In genomic region chr3:42263354-42264346, GRCh38 we compare ENCODE assay signal across 11 cellular contexts. TPM values are rescaled to one million over a fixed set of nuclear protein-coding genes. Genes with fewer than 3 reads are reported as not detected.
DNase-seq lines count a peak whose midpoint lies in the region; ATAC-seq, FAIRE-seq and TF ChIP-seq lines count a peak whose summit lies in the region.
"Had no signal": no experiment of that assay in that cellular context is flagged by ENCODE, and none has a peak within 500 bp of the region (broad histone marks: within the 10 kb centered on the region; RNA-seq: fewer than 3 reads in every experiment).

No MANE protein-coding gene starts in this region.

- H3K9me3 ChIP-seq in A549, result no peaks in the 10 kb centered on the region; the same call in 2 of the 3 replicates
- no peaks in the 10 kb centered on the region for H3K9me3 ChIP-seq in adipocyte (ENCODE audit: control insufficient read depth, low read length)
- H3K9me3 ChIP-seq in lower lobe of right lung, result no peaks in the 10 kb centered on the region

- H3K27me3 Mint-ChIP-seq in GM23338 (ENCODE audit: insufficient read depth, low read depth, poor library complexity), result peaks cover 36% of the 10 kb centered on the region

- H4K20me1 ChIP-seq in GM23338 (replicated peaks; ENCODE audit: insufficient read depth), result no peaks in the 10 kb centered on the region

- TF ChIP-seq EP300 in A549 (IDR thresholded peaks at IDR 0.05), result no peak

- H3F3A ChIP-seq in GM23338 (replicated peaks; ENCODE audit: low read depth), result no peaks in the 10 kb centered on the region

- H3K4me2 ChIP-seq in A549 (peak overlapping the region; percentile 49), GM23338 (peak overlapping the region; percentile 78)

- CTCF ChIA-PET in A549 (lab: Yijun Ruan, JAX), result no interaction called here

- no peak for TF ChIP-seq POLR2A in A549 (IDR thresholded peaks at IDR 0.05; ENCODE audit: low read length)

- POLR2A ChIA-PET in A549 (lab: Yijun Ruan, JAX), result no interaction called here

- no peaks in the 10 kb centered on the region; the same call in 2 of the 3 replicates for H3K36me3 Mint-ChIP-seq in GM23338 (ENCODE audit: low read depth)

- H3K9me3 Mint-ChIP-seq in GM23338, result no peaks in the 10 kb centered on the region

- 68% methylated on average over 15 of the region's 56 CpGs for WGBS in A549 (ENCODE audit: missing lambda C conversion rate)

- H3K36me3 ChIP-seq in GM23338 (ENCODE audit: insufficient read depth) (no peaks in the 10 kb centered on the region), adipocyte (ENCODE audit: control insufficient read depth, insufficient read depth, low read length, severe bottlenecking) (no peaks in the 10 kb centered on the region), lower lobe of right lung (no peaks in the 10 kb centered on the region)

- H3K27ac ChIP-seq in A549 (peak overlapping the region in 1 of 2 experiments; percentile 57; a peak in 3 of 6 replicates), GM23338 (ENCODE audit: low read depth) (no peak overlapping the region), lower lobe of right lung (no peak overlapping the region)

- H2AFZ ChIP-seq in GM23338, result peak overlapping the region; percentile 53

- H3K9ac ChIP-seq in adipocyte (ENCODE audit: low read length), result no peak overlapping the region

- H3K27me3 ChIP-seq in GM23338 (ENCODE audit: insufficient read depth) (peaks cover 48% of the 10 kb centered on the region), adipocyte (replicated peaks; ENCODE audit: control insufficient read depth, insufficient read depth, low read length) (peaks cover 44% of the 10 kb centered on the region), lower lobe of right lung (ENCODE audit: low read depth) (peaks cover 75% of the 10 kb centered on the region)

- TF ChIP-seq RAD21 in A549 (conservative IDR thresholded peaks at IDR 0.05 in 1 of 2, IDR thresholded peaks at IDR 0.05 in 1 of 2), result no peak

- ATAC-seq in A549, result peak; percentile 52 to 65; a peak in 4 of 6 replicates
- ATAC-seq in GM23338, result peak; percentile 86
- peak; percentile 35 to 46 for ATAC-seq in lower lobe of right lung
- ATAC-seq in GM19397 (IDR thresholded peaks at IDR 0.05; ENCODE audit: unreplicated experiment), result no peak

- no peak overlapping the region for H3K4me3 ChIP-seq in A549
- peak overlapping the region; percentile 59 for H3K4me3 ChIP-seq in GM23338
- H3K4me3 ChIP-seq in adipocyte (ENCODE audit: low read length), result peak overlapping the region; percentile 33
- H3K4me3 ChIP-seq in lower lobe of right lung, result peak overlapping the region; percentile 33

- DNase-seq in A549 (ENCODE audit: low read depth in 1 of 2, low spot score in 1 of 2), result no peak
- peak; percentile 85 for DNase-seq in GM23338 (ENCODE audit: low spot score)
- DNase-seq in adipocyte (ENCODE audit: low read depth), result peak; percentile 21
- no peak for DNase-seq in lower lobe of right lung
- DNase-seq in stimulated activated naive CD4-positive, alpha-beta T cell treated with Interleukin-2 at 50 U/mL for 16 hours (lab: John Stamatoyannopoulos, UW), result no peak
- no peak for DNase-seq in dedifferentiated amniotic fluid mesenchymal stem cell (ENCODE audit: extremely low spot score)
- no peak for DNase-seq in T-helper 2 cell

- FAIRE-seq in A549 (lab: Jason Lieb, UNC), result no peak

- peaks cover 13% of the 10 kb centered on the region; the same call in 2 of the 3 replicates for H3K4me1 ChIP-seq in A549
- H3K4me1 ChIP-seq in GM23338 (ENCODE audit: insufficient read depth), result peaks cover 5% of the 10 kb centered on the region
- H3K4me1 ChIP-seq in adipocyte (ENCODE audit: control insufficient read depth, insufficient read depth, low read length), result peaks cover 10% of the 10 kb centered on the region
- H3K4me1 ChIP-seq in lower lobe of right lung, result peaks cover 16% of the 10 kb centered on the region

- no peak for TF ChIP-seq CTCF in A549 (IDR thresholded peaks at IDR 0.05)
- TF ChIP-seq CTCF in GM23338 (conservative IDR thresholded peaks at IDR 0.05; ENCODE audit: low read depth in 2 of 2), result peak in 1 of 2 experiments; percentile 18; a peak in 1 of 4 replicates
- TF ChIP-seq CTCF in lower lobe of right lung (IDR thresholded peaks at IDR 0.05), result no peak

- no peaks in the 10 kb centered on the region for H3K79me2 ChIP-seq in GM23338 (replicated peaks; ENCODE audit: insufficient read depth)

- H3K9me2 ChIP-seq in GM23338 (ENCODE audit: insufficient read depth), result 0 out of 2 replicates have a peak, but pooled peaks cover 2% of the 10 kb centered on the region

- peak overlapping the region; percentile 73 for H3K4me3 Mint-ChIP-seq in GM23338

- peaks cover 12% of the 10 kb centered on the region; the same call in 2 of the 3 replicates for H3K4me1 Mint-ChIP-seq in GM23338

- intact Hi-C loops in lower lobe of right lung (cut with DNase I), result no loop called here

- no peak overlapping the region for H3K27ac Mint-ChIP-seq in GM23338

TF ChIP-seq in A549, 52 proteins besides CTCF, POLR2A, EP300 and RAD21:
- TF ChIP-seq KDM5A (IDR thresholded peaks at IDR 0.05) (no peak), PHF8 (IDR thresholded peaks at IDR 0.05; ENCODE audit: borderline replicate concordance, low read depth) (no peak), CBX8 (IDR thresholded peaks at IDR 0.05) (no peak), KDM1A (IDR thresholded peaks at IDR 0.05; ENCODE audit: low read depth) (no peak), BHLHE40 (IDR thresholded peaks at IDR 0.05; ENCODE audit: low read depth, low read length) (no peak)
- TF ChIP-seq, protein P1, sequence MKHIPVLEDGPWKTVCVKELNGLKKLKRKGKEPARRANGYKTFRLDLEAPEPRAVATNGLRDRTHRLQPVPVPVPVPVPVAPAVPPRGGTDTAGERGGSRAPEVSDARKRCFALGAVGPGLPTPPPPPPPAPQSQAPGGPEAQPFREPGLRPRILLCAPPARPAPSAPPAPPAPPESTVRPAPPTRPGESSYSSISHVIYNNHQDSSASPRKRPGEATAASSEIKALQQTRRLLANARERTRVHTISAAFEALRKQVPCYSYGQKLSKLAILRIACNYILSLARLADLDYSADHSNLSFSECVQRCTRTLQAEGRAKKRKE (CRISPR knock-in tag; IDR thresholded peaks at IDR 0.05; ENCODE audit: low read depth), result no peak

TF ChIP-seq in GM23338, 12 proteins besides CTCF, POLR2A, EP300 and RAD21:
- TF ChIP-seq STAT1 (IDR thresholded peaks at IDR 0.05; ENCODE audit: unreplicated experiment), result no peak
- TF ChIP-seq JUNB (IDR thresholded peaks at IDR 0.05; ENCODE audit: unreplicated experiment), result no peak
- TF ChIP-seq NANOG (IDR thresholded peaks at IDR 0.05; ENCODE audit: borderline replicate concordance), result no peak
- no peak for TF ChIP-seq EZH2phosphoT487 (IDR thresholded peaks at IDR 0.05; ENCODE audit: unreplicated experiment)
- TF ChIP-seq, protein P2, sequence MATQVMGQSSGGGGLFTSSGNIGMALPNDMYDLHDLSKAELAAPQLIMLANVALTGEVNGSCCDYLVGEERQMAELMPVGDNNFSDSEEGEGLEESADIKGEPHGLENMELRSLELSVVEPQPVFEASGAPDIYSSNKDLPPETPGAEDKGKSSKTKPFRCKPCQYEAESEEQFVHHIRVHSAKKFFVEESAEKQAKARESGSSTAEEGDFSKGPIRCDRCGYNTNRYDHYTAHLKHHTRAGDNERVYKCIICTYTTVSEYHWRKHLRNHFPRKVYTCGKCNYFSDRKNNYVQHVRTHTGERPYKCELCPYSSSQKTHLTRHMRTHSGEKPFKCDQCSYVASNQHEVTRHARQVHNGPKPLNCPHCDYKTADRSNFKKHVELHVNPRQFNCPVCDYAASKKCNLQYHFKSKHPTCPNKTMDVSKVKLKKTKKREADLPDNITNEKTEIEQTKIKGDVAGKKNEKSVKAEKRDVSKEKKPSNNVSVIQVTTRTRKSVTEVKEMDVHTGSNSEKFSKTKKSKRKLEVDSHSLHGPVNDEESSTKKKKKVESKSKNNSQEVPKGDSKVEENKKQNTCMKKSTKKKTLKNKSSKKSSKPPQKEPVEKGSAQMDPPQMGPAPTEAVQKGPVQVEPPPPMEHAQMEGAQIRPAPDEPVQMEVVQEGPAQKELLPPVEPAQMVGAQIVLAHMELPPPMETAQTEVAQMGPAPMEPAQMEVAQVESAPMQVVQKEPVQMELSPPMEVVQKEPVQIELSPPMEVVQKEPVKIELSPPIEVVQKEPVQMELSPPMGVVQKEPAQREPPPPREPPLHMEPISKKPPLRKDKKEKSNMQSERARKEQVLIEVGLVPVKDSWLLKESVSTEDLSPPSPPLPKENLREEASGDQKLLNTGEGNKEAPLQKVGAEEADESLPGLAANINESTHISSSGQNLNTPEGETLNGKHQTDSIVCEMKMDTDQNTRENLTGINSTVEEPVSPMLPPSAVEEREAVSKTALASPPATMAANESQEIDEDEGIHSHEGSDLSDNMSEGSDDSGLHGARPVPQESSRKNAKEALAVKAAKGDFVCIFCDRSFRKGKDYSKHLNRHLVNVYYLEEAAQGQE (IDR thresholded peaks at IDR 0.05; ENCODE audit: unreplicated experiment), result no peak
- TF ChIP-seq ETS1 (IDR thresholded peaks at IDR 0.05), result no peak
- TF ChIP-seq POLR2AphosphoS5 (IDR thresholded peaks at IDR 0.05; ENCODE audit: low read depth), result no peak
- no peak for TF ChIP-seq ZNF331 (CRISPR knock-in tag; IDR thresholded peaks at IDR 0.05; ENCODE audit: low read depth)
- TF ChIP-seq ZNF114 (CRISPR knock-in tag; IDR thresholded peaks at IDR 0.05), result no peak

RNA-seq across cellular contexts. Expression of gene CCK, which starts 2.3 kb away (rescaled TPM):
- polyA plus RNA-seq in A549 (2011; rRNA removed) (0.16 and 0.37 TPM in 2 replicates), A549 (2017; fragmentation: RNase III; extraction: RNeasy Plus Mini Kit Qiagen cat#74134 plus additional on column Dnase treatment) (0.36 to 0.51 TPM (median 0.51 TPM) in 3 replicates), GM23338 (2016; fragmentation: Nextera tagmentation; extraction: Ambion mirVana) (3.1 and 3.3 TPM in 2 replicates)
- 0.51 and 0.54 TPM in 2 replicates for polyA plus RNA-seq in A549 (2012; cell fraction: cytosol; rRNA removed)
- 0.46 and 1.2 TPM in 2 replicates for polyA plus RNA-seq in A549 (2012; cell fraction: nucleus; rRNA removed)
- polyA minus RNA-seq in A549 (2011; rRNA and poly(A)+ RNA removed), result not detected in 2 replicates
- total RNA-seq in GM23338 (2014; rRNA removed; shearing (Covaris generic)), result 1.0 and 4.2 TPM in 2 replicates
- total RNA-seq in lower lobe of right lung, result not detected
- total RNA-seq: chondrocyte; myocyte; T-helper 2 cell treated with Interferon-gamma antibody and Interleukin-4, amounts not matched to agents 100 ng/mL and 5 ng/mL, for 36 hours had no signal

Comparison
In these comparisons a context has a peak if more than half of its experiments do, and no peak if none do; other contexts are left out.
1. DNase-seq: peak in GM23338 (single experiment) and adipocyte (single experiment); none in A549 (0 of 2), lower lobe of right lung (single experiment), stimulated activated naive CD4-positive, alpha-beta T cell treated with Interleukin-2 at 50 U/mL for 16 hours (single experiment), dedifferentiated amniotic fluid mesenchymal stem cell (single experiment) and T-helper 2 cell (0 of 5).